In the genomic region with DNA sequence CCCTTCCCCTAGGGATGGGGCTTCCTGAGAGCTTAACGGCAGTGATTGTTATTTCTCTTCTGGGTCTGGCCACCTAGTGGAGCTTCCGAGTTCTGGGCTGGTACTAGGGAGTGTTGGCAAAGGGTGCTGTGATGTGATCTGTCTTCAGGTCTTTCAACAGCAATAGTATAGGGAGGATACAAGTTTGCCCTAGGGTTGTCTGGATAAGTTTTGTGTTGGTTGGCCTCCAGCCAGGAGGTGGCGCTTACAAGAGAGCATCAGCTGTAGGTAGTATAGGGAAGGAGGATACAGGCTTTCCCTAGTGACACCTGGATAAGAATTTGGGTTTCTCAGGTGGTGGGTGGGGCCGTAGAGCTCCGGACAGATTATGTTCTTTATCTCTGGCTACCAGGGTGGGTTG, we compare ENCODE assay signal across 1 cellular context.
TF ChIP-seq lines count a peak whose summit lies in the region.

No MANE protein-coding gene starts in this region.

TF ChIP-seq in SK-N-SH treated with all-trans-retinoic acid at 6 μM for 48 hours, 23 proteins besides CTCF, POLR2A, EP300 and RAD21 (continued from another document):
- TF ChIP-seq, protein P1, sequence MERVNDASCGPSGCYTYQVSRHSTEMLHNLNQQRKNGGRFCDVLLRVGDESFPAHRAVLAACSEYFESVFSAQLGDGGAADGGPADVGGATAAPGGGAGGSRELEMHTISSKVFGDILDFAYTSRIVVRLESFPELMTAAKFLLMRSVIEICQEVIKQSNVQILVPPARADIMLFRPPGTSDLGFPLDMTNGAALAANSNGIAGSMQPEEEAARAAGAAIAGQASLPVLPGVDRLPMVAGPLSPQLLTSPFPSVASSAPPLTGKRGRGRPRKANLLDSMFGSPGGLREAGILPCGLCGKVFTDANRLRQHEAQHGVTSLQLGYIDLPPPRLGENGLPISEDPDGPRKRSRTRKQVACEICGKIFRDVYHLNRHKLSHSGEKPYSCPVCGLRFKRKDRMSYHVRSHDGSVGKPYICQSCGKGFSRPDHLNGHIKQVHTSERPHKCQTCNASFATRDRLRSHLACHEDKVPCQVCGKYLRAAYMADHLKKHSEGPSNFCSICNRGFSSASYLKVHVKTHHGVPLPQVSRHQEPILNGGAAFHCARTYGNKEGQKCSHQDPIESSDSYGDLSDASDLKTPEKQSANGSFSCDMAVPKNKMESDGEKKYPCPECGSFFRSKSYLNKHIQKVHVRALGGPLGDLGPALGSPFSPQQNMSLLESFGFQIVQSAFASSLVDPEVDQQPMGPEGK (CRISPR knock-in tag; IDR thresholded peaks at IDR 0.05; ENCODE audit: borderline replicate concordance) = no peak
